In the genomic region with DNA sequence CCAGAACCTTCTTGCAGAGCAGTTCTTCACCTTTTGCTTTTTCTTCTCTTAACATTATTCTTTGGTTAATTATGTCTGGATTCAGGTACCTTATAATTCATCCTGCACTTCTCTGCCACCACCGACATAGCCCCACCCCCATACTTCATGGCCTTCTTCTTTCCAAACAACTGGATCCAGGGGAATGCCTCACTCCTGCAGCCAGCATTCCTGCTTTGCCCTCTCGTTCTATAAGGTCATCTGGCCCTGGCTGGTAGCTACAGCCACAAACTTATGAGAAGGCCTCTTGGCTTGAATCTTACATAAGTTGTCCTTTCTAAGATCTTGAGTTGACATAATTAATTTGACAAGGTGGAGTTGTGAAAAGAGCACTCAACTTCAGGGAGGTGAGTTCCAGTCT, we compare ENCODE assay signal across 18 cellular contexts.
DNase-seq lines count a peak whose midpoint lies in the region; TF ChIP-seq lines count a peak whose summit lies in the region.
"Had no signal": no experiment of that assay in that cellular context is flagged by ENCODE, and none has a peak within 500 bp of the region (broad histone marks: within the 10 kb centered on the region; RNA-seq: fewer than 3 reads in every experiment).

No MANE protein-coding gene starts in this region.

- no peaks in the 10 kb centered on the region for H3K36me3 ChIP-seq in SK-N-MC (ENCODE audit: insufficient read depth, low read length)
- H3K36me3 ChIP-seq in thyroid gland: no peaks in the 10 kb centered on the region
- H3K36me3 ChIP-seq: prostate gland had no signal

- H3K27me3 ChIP-seq in thyroid gland: no peaks in the 10 kb centered on the region
- H3K27me3 ChIP-seq: gastroesophageal sphincter had no signal

- H3K27ac ChIP-seq in SK-N-MC: 0 out of 2 replicates have a peak overlapping the region, but pooled peaks have one; percentile 53
- peak overlapping the region in 2 of 3 donors; percentile 33 to 47 for H3K27ac ChIP-seq in thyroid gland
- H3K27ac ChIP-seq: gastroesophageal sphincter, prostate gland had no signal

- H3K4me3 ChIP-seq in SK-N-MC: no peak overlapping the region
- H3K4me3 ChIP-seq in thyroid gland (replicated peaks in 1 of 3): no peak overlapping the region
- H3K4me3 ChIP-seq: gastroesophageal sphincter, prostate gland had no signal

- H3K9me3 ChIP-seq in SK-N-MC (ENCODE audit: low read depth, low read length): no peaks in the 10 kb centered on the region
- no peaks in the 10 kb centered on the region for H3K9me3 ChIP-seq in thyroid gland
- H3K9me3 ChIP-seq: gastroesophageal sphincter, prostate gland had no signal

- TF ChIP-seq POLR2A in thyroid gland (IDR thresholded peaks at IDR 0.05): no peak

- no peak overlapping the region for H3K9ac ChIP-seq in SK-N-MC (ENCODE audit: insufficient read length)

- DNase-seq in EL (peak; percentile 48), SK-N-MC (ENCODE audit: low read depth, low spot score) (no peak), kidney tubule cell (ENCODE audit: low spot score) (peak; percentile 40), thyroid gland (no peak), middle frontal gyrus (ENCODE audit: extremely low spot score, low spot score) (no peak), epidermal melanocyte (ENCODE audit: insufficient read length, low spot score) (no peak), posterior vena cava (ENCODE audit: low spot score) (no peak)
- DNase-seq: effector CD4-positive, alpha-beta T cell; KG1; kidney; NCI-H1694 treated with DMSO at 0.1 percent for 48 hours; NCI-H2171 treated with DMSO at 0.1 percent for 48 hours; NCI-H524 treated with DMSO at 0.1 percent for 48 hours; small intestine; stimulated activated CD4-positive, alpha-beta T cell treated with anti-CD3 and anti-CD28 coated beads, Interleukin-2, amount 100 ng/mL, for 24 hours; T-helper 17 cell had no signal

- TF ChIP-seq CTCF in thyroid gland (IDR thresholded peaks at IDR 0.05): no peak

- intact Hi-C loops in thyroid gland (cut with DNase I): no loop called here
- intact Hi-C loops in posterior vena cava (cut with DNase I): no loop called here

- peaks cover 18 to 30% of the 10 kb centered on the region in 2 donors for H3K4me1 ChIP-seq in thyroid gland

- WGBS in thyroid gland, 2 donors: 49 to 56% methylated on average over 2 of the region's 2 CpGs

Comparison
In these comparisons a context has a peak if more than half of its experiments do, and no peak if none do; other contexts are left out.
1. DNase-seq: peak in EL (single experiment) and kidney tubule cell (single experiment); none in SK-N-MC (single experiment), thyroid gland (0 of 2), middle frontal gyrus (single experiment), epidermal melanocyte (single experiment) and posterior vena cava (single experiment).